In the genomic region with DNA sequence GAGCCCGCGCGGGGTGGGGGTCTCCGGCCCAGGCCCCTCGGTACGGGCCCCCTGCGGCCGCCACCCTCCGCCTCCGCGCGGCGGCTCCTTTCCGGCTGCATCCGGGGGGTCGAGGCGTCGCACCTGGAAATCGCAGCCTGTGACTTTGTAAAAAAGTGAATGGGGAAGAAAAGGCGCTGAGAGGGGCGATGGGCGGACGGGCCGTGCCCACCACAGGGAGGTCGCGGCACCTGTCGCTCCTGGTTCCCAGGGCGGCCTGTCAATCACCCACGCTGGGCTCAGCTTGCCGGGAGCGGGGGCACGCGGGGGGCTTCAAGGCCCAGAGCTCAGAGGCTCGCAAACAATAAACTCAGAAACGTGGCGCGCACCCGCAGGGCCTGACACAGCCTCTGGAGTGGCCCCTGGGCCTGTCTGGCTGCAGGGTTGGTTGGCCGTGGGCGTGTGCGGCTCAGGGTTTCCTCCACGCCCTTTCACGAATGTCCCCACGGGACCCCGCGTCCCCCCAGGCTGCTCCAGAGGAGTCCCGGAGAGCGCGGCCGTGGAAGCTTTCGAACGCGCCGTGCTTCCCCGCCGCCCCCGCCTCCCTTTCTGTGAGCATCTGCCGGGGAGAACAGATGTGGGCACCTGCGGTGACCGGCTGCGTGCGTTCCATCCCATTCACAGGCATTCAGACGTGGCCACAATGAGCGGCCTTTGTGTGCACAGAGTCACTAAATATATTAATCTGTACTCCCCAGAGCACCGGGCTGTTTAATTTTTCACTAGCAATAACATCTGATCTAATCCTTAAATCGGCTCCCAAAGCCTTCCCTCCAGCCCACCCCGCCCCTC, we compare ENCODE assay signal across 13 cellular contexts. TPM values are rescaled to one million over a fixed set of nuclear protein-coding genes. Genes with fewer than 3 reads are reported as not detected.
DNase-seq lines count a peak whose midpoint lies in the region; ATAC-seq, FAIRE-seq and TF ChIP-seq lines count a peak whose summit lies in the region.
"Had no signal": no experiment of that assay in that cellular context is flagged by ENCODE, and none has a peak within 500 bp of the region (broad histone marks: within the 10 kb centered on the region; RNA-seq: fewer than 3 reads in every experiment).

No MANE protein-coding gene starts in this region.

- H3K27me3 ChIP-seq in HepG2 (ENCODE audit: control insufficient read depth in 1 of 2, insufficient read depth in 2 of 2, low read length in 2 of 2) (peaks cover 19 to 62% of the 10 kb centered on the region in 2 experiments), right lobe of liver (peaks cover 0 to 35% of the 10 kb centered on the region in 2 donors), astrocyte (ENCODE audit: insufficient read depth, low read length) (peaks cover 70% of the 10 kb centered on the region), vagina (peaks cover 7% of the 10 kb centered on the region)

- H3K27ac ChIP-seq in HepG2 (ENCODE audit: extremely low read length, insufficient read depth, low read length) (no peak overlapping the region), right lobe of liver (no peak overlapping the region), astrocyte (ENCODE audit: low read depth, low read length) (no peak overlapping the region), mesodermal cell (ENCODE audit: low read depth, low read length, severe bottlenecking) (no peak overlapping the region), vagina (no peak overlapping the region)

- no peak overlapping the region for H3K4me3 Mint-ChIP-seq in astrocyte (ENCODE audit: unreplicated experiment)

- TF ChIP-seq RAD21 in HepG2 (CRISPR knock-in tag; IDR thresholded peaks at IDR 0.05), result no peak

- H3K79me2 ChIP-seq in HepG2 (ENCODE audit: insufficient read depth, low read length) (no peaks in the 10 kb centered on the region), astrocyte (ENCODE audit: insufficient read depth, low read length) (no peaks in the 10 kb centered on the region)

- H3K27me3 Mint-ChIP-seq in astrocyte (ENCODE audit: low read depth, unreplicated experiment), result peaks cover 50% of the 10 kb centered on the region

- WGBS in HepG2 (ENCODE audit: low lambda C conversion rate), result 51% methylated on average over 55 of the region's 67 CpGs
- 18% methylated on average over 23 of the region's 67 CpGs for WGBS in right lobe of liver (ENCODE audit: insufficient coverage, low coverage, low lambda C conversion rate, missing lambda C conversion rate)
- 3 to 4% methylated on average over 26 to 66 of the region's 67 CpGs for WGBS in mesodermal cell (ENCODE audit: insufficient coverage in 2 of 2), 2 experiments

- BruUV-seq in HepG2 (replicated peaks; lab: Mats Ljungman, UMichigan), result no TSS peak

- POLR2A ChIA-PET in HepG2 (lab: Yijun Ruan, JAX), result no interaction called here

- H3K36me3 ChIP-seq in HepG2 (replicated peaks in 1 of 2; ENCODE audit: control insufficient read depth in 1 of 2, insufficient read depth in 2 of 2, low read length in 2 of 2) (no peaks in the 10 kb centered on the region), right lobe of liver (no peaks in the 10 kb centered on the region), astrocyte (ENCODE audit: insufficient read depth, low read length) (no peaks in the 10 kb centered on the region), mesodermal cell (ENCODE audit: control insufficient read depth, insufficient read depth, low read length) (no peaks in the 10 kb centered on the region), vagina (no peaks in the 10 kb centered on the region)

- H3K9me3 ChIP-seq in HepG2 (ENCODE audit: low read length), result peaks cover 11% of the 10 kb centered on the region; the same call in 1 of the 2 replicates
- H3K9me3 ChIP-seq in right lobe of liver, result no peaks in the 10 kb centered on the region
- no peaks in the 10 kb centered on the region for H3K9me3 ChIP-seq in astrocyte (ENCODE audit: insufficient read depth, low read depth, low read length)
- H3K9me3 ChIP-seq in mesodermal cell (ENCODE audit: control insufficient read depth, low read length), result peaks cover 12% of the 10 kb centered on the region
- no peaks in the 10 kb centered on the region for H3K9me3 ChIP-seq in vagina

- no peak for TF ChIP-seq CTCF in HepG2 (CRISPR knock-in tag; IDR thresholded peaks at IDR 0.05)
- TF ChIP-seq CTCF in right lobe of liver (IDR thresholded peaks at IDR 0.05), result no peak
- TF ChIP-seq CTCF in astrocyte (IDR thresholded peaks at IDR 0.05; ENCODE audit: insufficient read depth, low read depth, low read length), result no peak
- TF ChIP-seq CTCF in vagina (IDR thresholded peaks at IDR 0.05), result no peak

- H3K9ac ChIP-seq in HepG2 (ENCODE audit: insufficient read depth, low read depth, low read length), result no peak overlapping the region
- H3K9ac ChIP-seq in astrocyte (ENCODE audit: low read length), result no peak overlapping the region

- ATAC-seq in HepG2 (peak; percentile 34; the same call in 2 of the 3 replicates), right lobe of liver (no peak), HG03521 (IDR thresholded peaks at IDR 0.05; ENCODE audit: unreplicated experiment) (no peak)

- TF ChIP-seq POLR2A in HepG2 (IDR thresholded peaks at IDR 0.05; ENCODE audit: insufficient read depth in 1 of 2, low read depth in 2 of 2, low read length in 2 of 2), result no peak
- no peak for TF ChIP-seq POLR2A in right lobe of liver (IDR thresholded peaks at IDR 0.05)
- no peak for TF ChIP-seq POLR2A in vagina (IDR thresholded peaks at IDR 0.05)

- H2AFZ ChIP-seq in HepG2 (ENCODE audit: low read length), result no peak overlapping the region
- H2AFZ ChIP-seq in astrocyte (ENCODE audit: low read depth, low read length), result no peak overlapping the region

- H3K4me1 ChIP-seq in HepG2 (ENCODE audit: insufficient read depth, low read length), result peaks cover 22% of the 10 kb centered on the region
- peaks cover 0 to 14% (median 5%) of the 10 kb centered on the region in 4 donors for H3K4me1 ChIP-seq in right lobe of liver
- peaks cover 9% of the 10 kb centered on the region for H3K4me1 ChIP-seq in astrocyte (ENCODE audit: insufficient read depth, low read length)
- peaks cover 3% of the 10 kb centered on the region for H3K4me1 ChIP-seq in mesodermal cell (ENCODE audit: control insufficient read depth, insufficient read depth, low read length, poor library complexity, severe bottlenecking)
- H3K4me1 ChIP-seq in vagina, result peaks cover 39% of the 10 kb centered on the region

- H3K36me3 Mint-ChIP-seq in astrocyte (ENCODE audit: low read depth, unreplicated experiment), result peaks cover 6% of the 10 kb centered on the region

- in situ Hi-C loops in HepG2 (cut with HindIII; ENCODE audit: extremely low pct_ligation_motif_present, low pct_unique_long_range_greater_than_20kb), result no loop called here

- H4K20me1 ChIP-seq in HepG2 (ENCODE audit: insufficient read depth, low read length) (peaks cover 4% of the 10 kb centered on the region; the same call in 1 of the 2 replicates), astrocyte (ENCODE audit: insufficient read depth, low read length) (peaks cover 20% of the 10 kb centered on the region)

- H3K4me3 ChIP-seq in HepG2 (replicated peaks in 1 of 3; ENCODE audit: insufficient read depth in 1 of 3, low read depth in 2 of 3, low read length in 3 of 3) (no peak overlapping the region; a peak in 1 of 6 replicates), right lobe of liver (no peak overlapping the region), astrocyte (ENCODE audit: insufficient read depth, low read depth, low read length) (no peak overlapping the region), mesodermal cell (ENCODE audit: extremely low read depth, insufficient read depth, low read length, poor library complexity, severe bottlenecking) (peak overlapping the region; percentile 16), vagina (peak overlapping the region; percentile 46 to 58)

- H3K4me2 ChIP-seq in HepG2 (ENCODE audit: low read depth, low read length) (no peak overlapping the region; the same call in 1 of the 2 replicates), astrocyte (ENCODE audit: low read length) (peak overlapping the region; percentile 86)

- H3K4me1 Mint-ChIP-seq in astrocyte (ENCODE audit: low read depth, unreplicated experiment), result peaks cover 5% of the 10 kb centered on the region

- no peak overlapping the region for H3K27ac Mint-ChIP-seq in astrocyte (ENCODE audit: unreplicated experiment)
- H3K27ac Mint-ChIP-seq: activated naive CD4-positive, alpha-beta T cell treated with anti-CD3 and anti-CD28 coated beads for 36 hours had no signal

- FAIRE-seq in HepG2 (lab: Jason Lieb, UNC) (no peak), astrocyte (lab: Jason Lieb, UNC) (no peak)
- FAIRE-seq: HTR-8/SVneo had no signal

- intact Hi-C loops in HepG2 (cut with micrococcal nuclease; ENCODE audit: unreplicated experiment), result loop anchor here (1.0 kb wide), 1 partner anchor 67 kb away; no protein-coding TSS in a partner anchor
- intact Hi-C loops in right lobe of liver (cut with DNase I), result no loop called here
- intact Hi-C loops in vagina (cut with DNase I), result loop anchor here (10.0 kb wide), 1 partner anchor 462 kb away; no protein-coding TSS in a partner anchor

- no peak for DNase-seq in HepG2 (ENCODE audit: low spot score)
- DNase-seq in right lobe of liver, result no peak
- no peak for DNase-seq in astrocyte (ENCODE audit: low read depth)
- no peak for DNase-seq in vagina (ENCODE audit: extremely low spot score in 2 of 2)
- no peak for DNase-seq in stimulated activated CD4-positive, alpha-beta T cell treated with anti-CD3 and anti-CD28 coated beads, Interleukin-4, amount 100 ng/mL, for 4 hours
- DNase-seq in middle frontal gyrus (ENCODE audit: extremely low spot score, low spot score), result no peak
- DNase-seq: activated naive CD4-positive, alpha-beta T cell treated with anti-CD3 and anti-CD28 coated beads for 36 hours; COR-L47; erythroblast; OCI-M1 had no signal

- CTCF ChIA-PET in HepG2 (lab: Yijun Ruan, JAX; ENCODE audit: low intra/inter-chr PET ratio, low total read pairs), result no interaction called here

- TF ChIP-seq EP300 in HepG2 (IDR thresholded peaks at IDR 0.05; ENCODE audit: low read depth in 2 of 2, low read length in 2 of 2) (no peak), HepG2 (CRISPR knock-in tag; IDR thresholded peaks at IDR 0.05; ENCODE audit: borderline replicate concordance) (no peak)

- peaks cover 16% of the 10 kb centered on the region for H3K9me3 Mint-ChIP-seq in astrocyte (ENCODE audit: unreplicated experiment)

RNA-seq across cellular contexts. Expression of a gene that starts 6.1 kb away (rescaled TPM):
- total RNA-seq in HepG2 (2016; rRNA removed; fragmentation: Illumina TruSeq; extraction: Trizol) (not detected in 2 replicates), right lobe of liver (1 to 10 TPM; 2.0 to 9.6 (median 3.4) TPM), astrocyte (1.6 and 2.0 TPM in 2 replicates), vagina (43.5 TPM)
- not detected in 2 replicates for total RNA-seq in HepG2 (2016; cell fraction: cytosol; rRNA removed; fragmentation: Illumina TruSeq; extraction: Trizol; ENCODE audit: low read depth)
- total RNA-seq in HepG2 (2016; cell fraction: insoluble cytoplasmic fraction; rRNA removed; fragmentation: Illumina TruSeq; extraction: Trizol), result not detected in 2 replicates
- not detected in 2 replicates for total RNA-seq in HepG2 (2016; cell fraction: membrane; rRNA removed; fragmentation: Illumina TruSeq; extraction: Trizol)
- not detected in 2 replicates for total RNA-seq in HepG2 (2016; cell fraction: nucleus; rRNA removed; fragmentation: Illumina TruSeq; extraction: Trizol)
- polyA plus RNA-seq in HepG2 (2011; rRNA removed), result not detected in 2 replicates
- not detected in 2 replicates for polyA plus RNA-seq in HepG2 (2011; cell fraction: cytosol; rRNA removed)
- 0.10 TPM in 2 replicates for polyA plus RNA-seq in HepG2 (2011; cell fraction: nucleus; rRNA removed)
- not detected in 2 replicates for polyA plus RNA-seq in HepG2 (2012)
- not detected in 2 replicates for polyA plus RNA-seq in HepG2 (2016; cell fraction: cytosol; fragmentation: Illumina TruSeq; extraction: Trizol; ENCODE audit: low read depth)
- not detected in 2 replicates for polyA plus RNA-seq in HepG2 (2016; cell fraction: insoluble cytoplasmic fraction; fragmentation: Illumina TruSeq; extraction: Trizol; ENCODE audit: low read depth)
- not detected in 2 replicates for polyA plus RNA-seq in HepG2 (2016; cell fraction: membrane; fragmentation: Illumina TruSeq; extraction: Trizol; ENCODE audit: low read depth)
- not detected in 2 replicates for polyA plus RNA-seq in HepG2 (2016; cell fraction: nucleus; fragmentation: Illumina TruSeq; extraction: Trizol; ENCODE audit: insufficient read depth, low read depth)
- not detected in 2 replicates for polyA minus RNA-seq in HepG2 (2011; rRNA and poly(A)+ RNA removed; ENCODE audit: low replicate concordance)
- not detected in 2 replicates for polyA minus RNA-seq in HepG2 (2011; cell fraction: cytosol; rRNA and poly(A)+ RNA removed)
- not detected in 2 replicates for polyA minus RNA-seq in HepG2 (2011; cell fraction: nucleus; rRNA and poly(A)+ RNA removed)
- polyA plus RNA-seq in mesodermal cell (2013, experiment 1 of 2), result 3.5 TPM
- 2.6 TPM for polyA plus RNA-seq in mesodermal cell (2013, experiment 2 of 2)

RNA-seq across cellular contexts. Expression of a gene that starts 9.6 kb away (rescaled TPM):
- total RNA-seq in HepG2 (2016; rRNA removed; fragmentation: Illumina TruSeq; extraction: Trizol), result 10.7 and 18.3 TPM in 2 replicates
- 14.5 and 14.8 TPM in 2 replicates for total RNA-seq in HepG2 (2016; cell fraction: cytosol; rRNA removed; fragmentation: Illumina TruSeq; extraction: Trizol; ENCODE audit: low read depth)
- 10.1 and 18.3 TPM in 2 replicates for total RNA-seq in HepG2 (2016; cell fraction: insoluble cytoplasmic fraction; rRNA removed; fragmentation: Illumina TruSeq; extraction: Trizol)
- 18.9 and 22.2 TPM in 2 replicates for total RNA-seq in HepG2 (2016; cell fraction: membrane; rRNA removed; fragmentation: Illumina TruSeq; extraction: Trizol)
- 16.8 and 19.1 TPM in 2 replicates for total RNA-seq in HepG2 (2016; cell fraction: nucleus; rRNA removed; fragmentation: Illumina TruSeq; extraction: Trizol)
- 9.2 and 10.8 TPM in 2 replicates for polyA plus RNA-seq in HepG2 (2011; rRNA removed)
- polyA plus RNA-seq in HepG2 (2011; cell fraction: cytosol; rRNA removed), result 6.1 and 6.8 TPM in 2 replicates
- 11.2 and 14.9 TPM in 2 replicates for polyA plus RNA-seq in HepG2 (2011; cell fraction: nucleus; rRNA removed)
- polyA plus RNA-seq in HepG2 (2012), result 10.6 and 12.8 TPM in 2 replicates
- 1.4 and 1.6 TPM in 2 replicates for polyA plus RNA-seq in HepG2 (2016; cell fraction: cytosol; fragmentation: Illumina TruSeq; extraction: Trizol; ENCODE audit: low read depth)
- polyA plus RNA-seq in HepG2 (2016; cell fraction: insoluble cytoplasmic fraction; fragmentation: Illumina TruSeq; extraction: Trizol; ENCODE audit: low read depth), result 21.6 TPM in 2 replicates
- 2.6 and 3.5 TPM in 2 replicates for polyA plus RNA-seq in HepG2 (2016; cell fraction: membrane; fragmentation: Illumina TruSeq; extraction: Trizol; ENCODE audit: low read depth)
- 17.9 and 21.0 TPM in 2 replicates for polyA plus RNA-seq in HepG2 (2016; cell fraction: nucleus; fragmentation: Illumina TruSeq; extraction: Trizol; ENCODE audit: insufficient read depth, low read depth)
- polyA minus RNA-seq in HepG2 (2011; rRNA and poly(A)+ RNA removed; ENCODE audit: low replicate concordance), result 18.9 and 22.3 TPM in 2 replicates
- 8.3 and 10.0 TPM in 2 replicates for polyA minus RNA-seq in HepG2 (2011; cell fraction: cytosol; rRNA and poly(A)+ RNA removed)
- 39.7 and 55.7 TPM in 2 replicates for polyA minus RNA-seq in HepG2 (2011; cell fraction: nucleus; rRNA and poly(A)+ RNA removed)
- 10 to 100 TPM in 5 of 6 experiments, 1 to 10 TPM in 1; 9.5 to 15.7 (median 13.1) TPM for total RNA-seq in right lobe of liver
- 29.6 and 29.8 TPM in 2 replicates for total RNA-seq in astrocyte
- 22.4 TPM for polyA plus RNA-seq in mesodermal cell (2013, experiment 1 of 2)
- polyA plus RNA-seq in mesodermal cell (2013, experiment 2 of 2), result 19.8 TPM
- 34.6 TPM for total RNA-seq in vagina

Comparison
In these comparisons a context has a peak if more than half of its experiments do, and no peak if none do; other contexts are left out.
1. intact Hi-C loops: an anchor here in HepG2 (1.0 kb wide) and vagina (10.0 kb wide); none called in right lobe of liver.
2. H3K4me3 ChIP-seq: peak in mesodermal cell (single experiment) and vagina (2 of 2); none in HepG2 (0 of 3), right lobe of liver (0 of 3) and astrocyte (single experiment).